In genomic region chr3:143321058-143321769, GRCh38 we compare ENCODE assay signal across 1 cellular context.
A peak's percentile ranks its signal among the peaks of the same experiment; 100 is the strongest.
TF ChIP-seq lines count a peak whose summit lies in the region.

No MANE protein-coding gene starts in this region.

TF ChIP-seq in GM12878, 131 proteins besides CTCF, POLR2A, EP300 and RAD21 (continued from another document):
- TF ChIP-seq, protein P1, sequence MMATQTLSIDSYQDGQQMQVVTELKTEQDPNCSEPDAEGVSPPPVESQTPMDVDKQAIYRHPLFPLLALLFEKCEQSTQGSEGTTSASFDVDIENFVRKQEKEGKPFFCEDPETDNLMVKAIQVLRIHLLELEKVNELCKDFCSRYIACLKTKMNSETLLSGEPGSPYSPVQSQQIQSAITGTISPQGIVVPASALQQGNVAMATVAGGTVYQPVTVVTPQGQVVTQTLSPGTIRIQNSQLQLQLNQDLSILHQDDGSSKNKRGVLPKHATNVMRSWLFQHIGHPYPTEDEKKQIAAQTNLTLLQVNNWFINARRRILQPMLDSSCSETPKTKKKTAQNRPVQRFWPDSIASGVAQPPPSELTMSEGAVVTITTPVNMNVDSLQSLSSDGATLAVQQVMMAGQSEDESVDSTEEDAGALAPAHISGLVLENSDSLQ (IDR thresholded peaks at IDR 0.05): peak; percentile 13; the same call in 1 of the 2 replicates
